30 cellular contexts compared by ENCODE assay signal in genomic region chr6:160156842-160157241, GRCh38. TPM values are rescaled to one million over a fixed set of nuclear protein-coding genes. Genes with fewer than 3 reads are reported as not detected.
"Had no signal": no experiment of that assay in that cellular context is flagged by ENCODE, and none has a peak within 500 bp of the region (broad histone marks: within the 10 kb centered on the region; RNA-seq: fewer than 3 reads in every experiment).

No MANE protein-coding gene starts in this region.

- ATAC-seq: activated CD4-positive, alpha-beta T cell treated with anti-CD3 and anti-CD28 coated beads for 36 hours; activated T-cell treated with anti-CD3 and anti-CD28 coated beads, Interleukin-2, amount 50 U/mL, for 72 hours; esophagus mucosa; naive thymus-derived CD4-positive, alpha-beta T cell; pancreas; sciatic nerve; stimulated activated memory B cell treated with anti-CD40 and anti-IgM and Interleukin-4, amounts not matched to agents 10 μg/mL and 1 μg/mL and 100 μg/mL, for 72 hours; stimulated activated naive CD8-positive, alpha-beta T cell treated with anti-CD3 and anti-CD28 coated beads, Interleukin-15, amount 100 ng/mL, for 72 hours had no signal

- H3K27ac ChIP-seq: adrenal gland, pancreas, uterus had no signal

- DNase-seq: activated CD4-positive, alpha-beta T cell treated with anti-CD3 and anti-CD28 coated beads for 36 hours; activated CD4-positive, CD25-positive, alpha-beta regulatory T cell; activated naive CD4-positive, alpha-beta T cell treated with Interleukin-2 at 50 U/mL for 16 hours; activated T-cell treated with anti-CD3 and anti-CD28 coated beads for 4 hours; activated T-cell treated with anti-CD3 and anti-CD28 coated beads, Interleukin-2, amount 50 U/mL, for 72 hours; adrenal gland; endodermal cell; foreskin fibroblast; head of caudate nucleus; hypothalamus; immature natural killer cell; midbrain; naive thymus-derived CD4-positive, alpha-beta T cell; pancreas; retina; small intestine; stimulated activated CD4-positive, alpha-beta T cell treated with anti-CD3 and anti-CD28 coated beads, Interleukin-4, amount 100 ng/mL, for 4 hours; stimulated activated CD8-positive, alpha-beta memory T cell treated with anti-CD3 and anti-CD28 coated beads, Interleukin-4, amount 100 ng/mL, for 48 hours; stimulated activated naive CD8-positive, alpha-beta T cell treated with anti-CD3 and anti-CD28 coated beads, Interleukin-15, amount 100 ng/mL, for 72 hours; substantia nigra; uterus had no signal

- H3K36me3 ChIP-seq: adrenal gland, ascending aorta, pancreas, prostate gland, uterus had no signal

- H3K27me3 Mint-ChIP-seq: activated CD4-positive, alpha-beta T cell treated with anti-CD3 and anti-CD28 coated beads for 36 hours; activated naive CD8-positive, alpha-beta T cell; central memory CD8-positive, alpha-beta T cell; stimulated activated memory B cell treated with anti-CD40 and anti-IgM and Interleukin-4, amounts not matched to agents 10 μg/mL and 1 μg/mL and 100 μg/mL, for 72 hours; stimulated activated naive CD8-positive, alpha-beta T cell treated with anti-CD3 and anti-CD28 coated beads, Interleukin-15, amount 100 ng/mL, for 72 hours; type B pancreatic cell had no signal

- H3K4me3 Mint-ChIP-seq: activated CD4-positive, alpha-beta T cell treated with anti-CD3 and anti-CD28 coated beads for 36 hours; activated naive CD8-positive, alpha-beta T cell; activated T-cell treated with anti-CD3 and anti-CD28 coated beads, Interleukin-2, amount 50 U/mL, for 72 hours; central memory CD8-positive, alpha-beta T cell; endodermal cell; immature natural killer cell; naive thymus-derived CD4-positive, alpha-beta T cell; stimulated activated memory B cell treated with anti-CD40 and anti-IgM and Interleukin-4, amounts not matched to agents 10 μg/mL and 1 μg/mL and 100 μg/mL, for 72 hours; stimulated activated naive CD8-positive, alpha-beta T cell treated with anti-CD3 and anti-CD28 coated beads, Interleukin-15, amount 100 ng/mL, for 72 hours; type B pancreatic cell had no signal

- H3K27ac Mint-ChIP-seq: activated CD4-positive, alpha-beta T cell treated with anti-CD3 and anti-CD28 coated beads for 36 hours; activated naive CD8-positive, alpha-beta T cell; endodermal cell; immature natural killer cell; naive thymus-derived CD4-positive, alpha-beta T cell; stimulated activated memory B cell treated with anti-CD40 and anti-IgM and Interleukin-4, amounts not matched to agents 10 μg/mL and 1 μg/mL and 100 μg/mL, for 72 hours; stimulated activated naive CD8-positive, alpha-beta T cell treated with anti-CD3 and anti-CD28 coated beads, Interleukin-15, amount 100 ng/mL, for 72 hours; type B pancreatic cell had no signal

- H3K4me1 ChIP-seq: adrenal gland, uterus had no signal

- H3K27me3 ChIP-seq: adrenal gland, ascending aorta, pancreas, uterus had no signal

- H3K9me3 Mint-ChIP-seq: central memory CD8-positive, alpha-beta T cell had no signal

- H3K4me1 Mint-ChIP-seq: activated CD4-positive, alpha-beta T cell treated with anti-CD3 and anti-CD28 coated beads for 36 hours; central memory CD8-positive, alpha-beta T cell; immature natural killer cell; naive thymus-derived CD4-positive, alpha-beta T cell; stimulated activated memory B cell treated with anti-CD40 and anti-IgM and Interleukin-4, amounts not matched to agents 10 μg/mL and 1 μg/mL and 100 μg/mL, for 72 hours; stimulated activated naive CD8-positive, alpha-beta T cell treated with anti-CD3 and anti-CD28 coated beads, Interleukin-15, amount 100 ng/mL, for 72 hours had no signal

- FAIRE-seq: colon, pancreas, small intestine had no signal

- H3K9me3 ChIP-seq: adrenal gland, pancreas, prostate gland, uterus had no signal

- H3K4me3 ChIP-seq: adrenal gland, ascending aorta, pancreas, prostate gland, uterus had no signal

RNA-seq across cellular contexts. Expression of gene SLC22A1, which starts 35.2 kb away (rescaled TPM):
- total RNA-seq: ascending aorta had no signal
